9 cellular contexts compared by ENCODE assay signal in genomic region chr7:50664461-50664922, GRCh38.
DNase-seq lines count a peak whose midpoint lies in the region; ATAC-seq, FAIRE-seq and TF ChIP-seq lines count a peak whose summit lies in the region.
"Had no signal": no experiment of that assay in that cellular context is flagged by ENCODE, and none has a peak within 500 bp of the region (broad histone marks: within the 10 kb centered on the region; RNA-seq: fewer than 3 reads in every experiment).

No MANE protein-coding gene starts in this region.

- no peak overlapping the region for H3K4me2 ChIP-seq in Karpas-422 (ENCODE audit: low read depth, low read length, poor library complexity, severe bottlenecking)

- no peak overlapping the region for H3K9ac ChIP-seq in Karpas-422 (ENCODE audit: low read length)

- no peaks in the 10 kb centered on the region for H3K9me3 Mint-ChIP-seq in activated naive CD4-positive, alpha-beta T cell treated with anti-CD3 and anti-CD28 coated beads, Interleukin-2, amount 50 U/mL, for 72 hours

- H2AFZ ChIP-seq in Karpas-422 (ENCODE audit: low read length): no peak overlapping the region

- no peaks in the 10 kb centered on the region for H3K36me3 Mint-ChIP-seq in activated naive CD4-positive, alpha-beta T cell treated with anti-CD3 and anti-CD28 coated beads, Interleukin-2, amount 50 U/mL, for 72 hours

- H3K27ac ChIP-seq in gastrocnemius medialis (peak overlapping the region; percentile 85 to 97 (median 92)), spleen (peak overlapping the region in 3 of 8 donors; percentile 16 to 77 (median 74)), Karpas-422 (ENCODE audit: low read length) (no peak overlapping the region)

- TF ChIP-seq POLR2A in gastrocnemius medialis (IDR thresholded peaks at IDR 0.05) (peak; percentile 73 to 87), spleen (IDR thresholded peaks at IDR 0.05) (no peak)

- no peaks in the 10 kb centered on the region for H3K36me3 ChIP-seq in gastrocnemius medialis
- peaks cover 0 to 60% (median 0%) of the 10 kb centered on the region in 6 donors for H3K36me3 ChIP-seq in spleen
- H3K36me3 ChIP-seq in Karpas-422 (ENCODE audit: insufficient read depth, low read length): no peaks in the 10 kb centered on the region

- H3K4me3 ChIP-seq in gastrocnemius medialis: peak overlapping the region in 1 of 4 donors; percentile 30
- H3K4me3 ChIP-seq in spleen: no peak overlapping the region
- no peak overlapping the region for H3K4me3 ChIP-seq in Karpas-422 (ENCODE audit: low read length)

- H3K79me2 ChIP-seq in Karpas-422 (ENCODE audit: low read length): no peaks in the 10 kb centered on the region

- no peaks in the 10 kb centered on the region for H4K20me1 ChIP-seq in Karpas-422 (ENCODE audit: insufficient read depth, low read depth, low read length)

- intact Hi-C loops in gastrocnemius medialis (cut with DNase I; ENCODE audit: low total_unique reads) (no loop called here), spleen (cut with DNase I; ENCODE audit: low total_unique reads) (no loop called here)

- no peaks in the 10 kb centered on the region for H3K27me3 ChIP-seq in gastrocnemius medialis
- H3K27me3 ChIP-seq in spleen (replicated peaks in 1 of 7): no peaks in the 10 kb centered on the region
- H3K27me3 ChIP-seq in Karpas-422 (ENCODE audit: low read length): no peaks in the 10 kb centered on the region

- no peak overlapping the region for H3K27ac Mint-ChIP-seq in activated naive CD4-positive, alpha-beta T cell treated with anti-CD3 and anti-CD28 coated beads, Interleukin-2, amount 50 U/mL, for 72 hours

- TF ChIP-seq CTCF in gastrocnemius medialis (IDR thresholded peaks at IDR 0.05 in 4 of 5, conservative IDR thresholded peaks at IDR 0.05 in 1 of 5): no peak
- no peak for TF ChIP-seq CTCF in spleen (IDR thresholded peaks at IDR 0.05 in 8 of 11, conservative IDR thresholded peaks at IDR 0.05 in 3 of 11)
- TF ChIP-seq CTCF in D721Med (IDR thresholded peaks at IDR 0.05; ENCODE audit: insufficient read depth, missing control alignments): no peak

- H3K4me1 ChIP-seq in gastrocnemius medialis: peaks cover 83 to 97% of the 10 kb centered on the region in 2 donors
- peaks cover 40 to 90% (median 72%) of the 10 kb centered on the region in 6 donors for H3K4me1 ChIP-seq in spleen
- peaks cover 11% of the 10 kb centered on the region for H3K4me1 ChIP-seq in Karpas-422 (ENCODE audit: low read length)

- FAIRE-seq in D721Med (lab: Jason Lieb, UNC): no peak
- FAIRE-seq: endometrium had no signal

- DNase-seq in EH (ENCODE audit: low read depth) (peak; percentile 86), gastrocnemius medialis (no peak), spleen (no peak), Karpas-422 (no peak), D721Med (ENCODE audit: insufficient read length, low spot score) (no peak)
- peak in 1 of 2 donors; percentile 29 for DNase-seq in activated naive CD4-positive, alpha-beta T cell treated with anti-CD3 and anti-CD28 coated beads, Interleukin-2, amount 50 U/mL, for 72 hours (ENCODE audit: low spot score in 2 of 2)

- 32 to 58% (median 43%) methylated on average over 7 to 9 of the region's 9 CpGs for WGBS in spleen, 5 donors

- H3K9me3 ChIP-seq in gastrocnemius medialis: no peaks in the 10 kb centered on the region
- no peaks in the 10 kb centered on the region for H3K9me3 ChIP-seq in spleen
- no peaks in the 10 kb centered on the region for H3K9me3 ChIP-seq in Karpas-422 (ENCODE audit: low read length)

- H3K9me2 ChIP-seq in Karpas-422 (replicated peaks; ENCODE audit: insufficient read depth, low read length): no peaks in the 10 kb centered on the region

- in situ Hi-C loops in gastrocnemius medialis (cut with MboI; ENCODE audit: low sequenced_read_pairs in 4 of 4): no loop called here

- ATAC-seq in GM19455 (IDR thresholded peaks at IDR 0.05; ENCODE audit: unreplicated experiment): peak; percentile 54
- peak; percentile 72 for ATAC-seq in HG03432 (IDR thresholded peaks at IDR 0.05; ENCODE audit: unreplicated experiment)
- ATAC-seq in activated naive CD4-positive, alpha-beta T cell treated with anti-CD3 and anti-CD28 coated beads, Interleukin-2, amount 50 U/mL, for 72 hours: peak; percentile 80 to 90
- ATAC-seq in gastrocnemius medialis: peak in 1 of 2 donors; percentile 19

Comparison
In these comparisons a context has a peak if more than half of its experiments do, and no peak if none do; other contexts are left out.
1. POLR2A ChIP-seq: peak in gastrocnemius medialis (2 of 2); none in spleen (0 of 3).